ENCODE assay signal across 16 cellular contexts in genomic region chr3:22971497-22971896, GRCh38.
DNase-seq lines count a peak whose midpoint lies in the region; ATAC-seq, FAIRE-seq and TF ChIP-seq lines count a peak whose summit lies in the region.
"Had no signal": no experiment of that assay in that cellular context is flagged by ENCODE, and none has a peak within 500 bp of the region (broad histone marks: within the 10 kb centered on the region; RNA-seq: fewer than 3 reads in every experiment).

No MANE protein-coding gene starts in this region.

- no TSS peak for BruUV-seq in HepG2 (replicated peaks; lab: Mats Ljungman, UMichigan)

- TF ChIP-seq EP300 in HepG2 (IDR thresholded peaks at IDR 0.05; ENCODE audit: low read depth in 2 of 2, low read length in 2 of 2) (no peak), HepG2 (CRISPR knock-in tag; IDR thresholded peaks at IDR 0.05; ENCODE audit: borderline replicate concordance) (no peak)

- no peak for FAIRE-seq in HepG2 (lab: Jason Lieb, UNC)
- FAIRE-seq: GM12878, GM18507 had no signal

- no peak overlapping the region for H3K27ac ChIP-seq in HepG2 (ENCODE audit: extremely low read length, insufficient read depth, low read length)
- no peak overlapping the region for H3K27ac ChIP-seq in right lobe of liver
- no peak overlapping the region for H3K27ac ChIP-seq in endodermal cell (ENCODE audit: low read depth, low read length)
- no peak overlapping the region for H3K27ac ChIP-seq in heart left ventricle
- H3K27ac ChIP-seq in caudate nucleus (ENCODE audit: low read depth, low read length), result no peak overlapping the region
- H3K27ac ChIP-seq: BLaER1 treated with 17β-estradiol and CSF1 and Interleukin-3, amounts not matched to agents 10 nM and 100 nM; GM23248 had no signal

- TF ChIP-seq RAD21 in HepG2 (CRISPR knock-in tag; IDR thresholded peaks at IDR 0.05), result no peak

- no peaks in the 10 kb centered on the region for H3K9me3 Mint-ChIP-seq in endodermal cell
- H3K9me3 Mint-ChIP-seq in activated naive CD8-positive, alpha-beta T cell treated with anti-CD3 and anti-CD28 coated beads, Interleukin-2, amount 50 U/mL, for 24 hours, result peaks cover 3% of the 10 kb centered on the region
- H3K9me3 Mint-ChIP-seq: IgD-negative memory B cell had no signal

- WGBS in HepG2 (ENCODE audit: low lambda C conversion rate), result 35% methylated on average over 3 of the region's 3 CpGs
- 89% methylated on average over 3 of the region's 3 CpGs for WGBS in right lobe of liver (ENCODE audit: insufficient coverage, low coverage, low lambda C conversion rate, missing lambda C conversion rate)
- 93 to 94% methylated on average over 3 of the region's 3 CpGs for WGBS in endodermal cell (ENCODE audit: insufficient coverage in 1 of 2, insufficient read length in 1 of 2), 2 experiments
- WGBS in heart left ventricle, 4 donors, result 94 to 97% (median 96%) methylated on average over 3 of the region's 3 CpGs

- no peak overlapping the region for H3K4me3 ChIP-seq in HepG2 (replicated peaks in 1 of 3; ENCODE audit: insufficient read depth in 1 of 3, low read depth in 2 of 3, low read length in 3 of 3)
- H3K4me3 ChIP-seq in right lobe of liver, result no peak overlapping the region
- H3K4me3 ChIP-seq in endodermal cell (ENCODE audit: low read length), result no peak overlapping the region
- no peak overlapping the region for H3K4me3 ChIP-seq in heart left ventricle
- H3K4me3 ChIP-seq: BLaER1 treated with 17β-estradiol and CSF1 and Interleukin-3, amounts not matched to agents 10 nM and 100 nM; GM12878; GM23248 had no signal

- no peak for TF ChIP-seq POLR2A in HepG2 (IDR thresholded peaks at IDR 0.05; ENCODE audit: insufficient read depth in 1 of 2, low read depth in 2 of 2, low read length in 2 of 2)
- no peak for TF ChIP-seq POLR2A in right lobe of liver (IDR thresholded peaks at IDR 0.05)
- TF ChIP-seq POLR2A in heart left ventricle (IDR thresholded peaks at IDR 0.05), result no peak

- ATAC-seq in HepG2 (no peak), right lobe of liver (no peak), heart left ventricle (no peak)
- ATAC-seq in activated naive CD8-positive, alpha-beta T cell treated with anti-CD3 and anti-CD28 coated beads, Interleukin-2, amount 50 U/mL, for 24 hours, result no peak
- ATAC-seq: GM12878 had no signal

- in situ Hi-C loops in HepG2 (cut with HindIII; ENCODE audit: extremely low pct_ligation_motif_present, low pct_unique_long_range_greater_than_20kb), result loop anchor here (25.0 kb wide), 2 partner anchors 409 to 884 kb away; no protein-coding TSS in a partner anchor

- H3K79me2 ChIP-seq in HepG2 (ENCODE audit: insufficient read depth, low read length), result no peaks in the 10 kb centered on the region

- POLR2A ChIA-PET in HepG2 (lab: Yijun Ruan, JAX), result no interaction called here

- H3K9me3 ChIP-seq in HepG2 (ENCODE audit: low read length) (no peaks in the 10 kb centered on the region), right lobe of liver (no peaks in the 10 kb centered on the region), endodermal cell (ENCODE audit: control insufficient read depth, low read length) (no peaks in the 10 kb centered on the region), heart left ventricle (peaks cover 0 to 4% (median 0%) of the 10 kb centered on the region in 12 donors)

- H3K27me3 ChIP-seq in HepG2 (ENCODE audit: control insufficient read depth in 1 of 2, insufficient read depth in 2 of 2, low read length in 2 of 2) (no peaks in the 10 kb centered on the region), right lobe of liver (no peaks in the 10 kb centered on the region), endodermal cell (ENCODE audit: control insufficient read depth, insufficient read depth, low read length, poor library complexity, severe bottlenecking) (no peaks in the 10 kb centered on the region), heart left ventricle (no peaks in the 10 kb centered on the region)
- H3K27me3 ChIP-seq: BLaER1 treated with 17β-estradiol and CSF1 and Interleukin-3, amounts not matched to agents 10 nM and 100 nM had no signal

- no peaks in the 10 kb centered on the region for H3K36me3 ChIP-seq in HepG2 (replicated peaks in 1 of 2; ENCODE audit: control insufficient read depth in 1 of 2, insufficient read depth in 2 of 2, low read length in 2 of 2)
- no peaks in the 10 kb centered on the region for H3K36me3 ChIP-seq in right lobe of liver
- H3K36me3 ChIP-seq in endodermal cell (ENCODE audit: control insufficient read depth, insufficient read depth, low read length), result no peaks in the 10 kb centered on the region
- H3K36me3 ChIP-seq in heart left ventricle, result no peaks in the 10 kb centered on the region
- H3K36me3 ChIP-seq: BLaER1 treated with 17β-estradiol and CSF1 and Interleukin-3, amounts not matched to agents 10 nM and 100 nM had no signal

- intact Hi-C loops in HepG2 (cut with micrococcal nuclease; ENCODE audit: unreplicated experiment) (no loop called here), right lobe of liver (cut with DNase I) (no loop called here), heart left ventricle (cut with DNase I) (no loop called here)

- H3K36me3 Mint-ChIP-seq in endodermal cell (ENCODE audit: low read depth), result no peaks in the 10 kb centered on the region
- H3K36me3 Mint-ChIP-seq in activated naive CD8-positive, alpha-beta T cell treated with anti-CD3 and anti-CD28 coated beads, Interleukin-2, amount 50 U/mL, for 24 hours (ENCODE audit: low read depth), result no peaks in the 10 kb centered on the region
- H3K36me3 Mint-ChIP-seq: CD4-positive, CD25-positive, alpha-beta regulatory T cell; IgD-negative memory B cell had no signal

- peaks cover 7% of the 10 kb centered on the region for H3K27me3 Mint-ChIP-seq in endodermal cell (ENCODE audit: insufficient read depth)
- no peaks in the 10 kb centered on the region for H3K27me3 Mint-ChIP-seq in activated naive CD8-positive, alpha-beta T cell treated with anti-CD3 and anti-CD28 coated beads, Interleukin-2, amount 50 U/mL, for 24 hours
- H3K27me3 Mint-ChIP-seq: IgD-negative memory B cell had no signal

- no peak overlapping the region for H3K4me2 ChIP-seq in HepG2 (ENCODE audit: low read depth, low read length)
- H3K4me2 ChIP-seq: BLaER1 treated with 17β-estradiol and CSF1 and Interleukin-3, amounts not matched to agents 10 nM and 100 nM had no signal

- no peaks in the 10 kb centered on the region for H3K4me1 ChIP-seq in HepG2 (ENCODE audit: insufficient read depth, low read length)
- no peaks in the 10 kb centered on the region for H3K4me1 ChIP-seq in right lobe of liver
- no peaks in the 10 kb centered on the region for H3K4me1 ChIP-seq in endodermal cell (ENCODE audit: control insufficient read depth, insufficient read depth, low read length)
- no peaks in the 10 kb centered on the region for H3K4me1 ChIP-seq in heart left ventricle

- TF ChIP-seq CTCF in HepG2 (CRISPR knock-in tag; IDR thresholded peaks at IDR 0.05) (no peak), right lobe of liver (IDR thresholded peaks at IDR 0.05) (no peak), endodermal cell (conservative IDR thresholded peaks at IDR 0.05) (no peak), heart left ventricle (IDR thresholded peaks at IDR 0.05) (no peak)

- H4K20me1 ChIP-seq in HepG2 (ENCODE audit: insufficient read depth, low read length), result no peaks in the 10 kb centered on the region
- H4K20me1 ChIP-seq: BLaER1 treated with 17β-estradiol and CSF1 and Interleukin-3, amounts not matched to agents 10 nM and 100 nM had no signal

- H2AFZ ChIP-seq in HepG2 (ENCODE audit: low read length), result no peak overlapping the region
- H2AFZ ChIP-seq: GM23248 had no signal

- H3K27ac Mint-ChIP-seq in endodermal cell, result peak overlapping the region; percentile 5
- no peak overlapping the region for H3K27ac Mint-ChIP-seq in activated naive CD8-positive, alpha-beta T cell treated with anti-CD3 and anti-CD28 coated beads, Interleukin-2, amount 50 U/mL, for 24 hours
- H3K27ac Mint-ChIP-seq: CD4-positive, CD25-positive, alpha-beta regulatory T cell had no signal

- H3K9ac ChIP-seq in HepG2 (ENCODE audit: insufficient read depth, low read depth, low read length) (no peak overlapping the region), endodermal cell (ENCODE audit: extremely low read depth, low read length, poor library complexity, severe bottlenecking) (no peak overlapping the region)
- H3K9ac ChIP-seq: BLaER1 treated with 17β-estradiol and CSF1 and Interleukin-3, amounts not matched to agents 10 nM and 100 nM; GM23248 had no signal

- H3K4me3 Mint-ChIP-seq in endodermal cell, result no peak overlapping the region
- no peak overlapping the region for H3K4me3 Mint-ChIP-seq in activated naive CD8-positive, alpha-beta T cell treated with anti-CD3 and anti-CD28 coated beads, Interleukin-2, amount 50 U/mL, for 24 hours
- H3K4me3 Mint-ChIP-seq: CD4-positive, CD25-positive, alpha-beta regulatory T cell; IgD-negative memory B cell had no signal

- CTCF ChIA-PET in HepG2 (lab: Yijun Ruan, JAX; ENCODE audit: low intra/inter-chr PET ratio, low total read pairs), result no interaction called here

- DNase-seq in HepG2 (ENCODE audit: low spot score), result no peak
- DNase-seq in right lobe of liver, result no peak
- DNase-seq in OCI-M1 (lab: John Stamatoyannopoulos, UW), result peak; percentile 17
- DNase-seq in endodermal cell, result no peak
- DNase-seq in heart left ventricle, result no peak
- no peak for DNase-seq in caudate nucleus (lab: John Stamatoyannopoulos, UW)
- no peak for DNase-seq in activated naive CD8-positive, alpha-beta T cell treated with anti-CD3 and anti-CD28 coated beads, Interleukin-2, amount 50 U/mL, for 24 hours
- DNase-seq: ACHN; CD4-positive, CD25-positive, alpha-beta regulatory T cell; DMS79; GM23248; H7 had no signal

- peaks cover 9% of the 10 kb centered on the region for H3K4me1 Mint-ChIP-seq in endodermal cell
- no peaks in the 10 kb centered on the region for H3K4me1 Mint-ChIP-seq in activated naive CD8-positive, alpha-beta T cell treated with anti-CD3 and anti-CD28 coated beads, Interleukin-2, amount 50 U/mL, for 24 hours
- H3K4me1 Mint-ChIP-seq: CD4-positive, CD25-positive, alpha-beta regulatory T cell; IgD-negative memory B cell had no signal
